15 cellular contexts compared by ENCODE assay signal in the genomic region with DNA sequence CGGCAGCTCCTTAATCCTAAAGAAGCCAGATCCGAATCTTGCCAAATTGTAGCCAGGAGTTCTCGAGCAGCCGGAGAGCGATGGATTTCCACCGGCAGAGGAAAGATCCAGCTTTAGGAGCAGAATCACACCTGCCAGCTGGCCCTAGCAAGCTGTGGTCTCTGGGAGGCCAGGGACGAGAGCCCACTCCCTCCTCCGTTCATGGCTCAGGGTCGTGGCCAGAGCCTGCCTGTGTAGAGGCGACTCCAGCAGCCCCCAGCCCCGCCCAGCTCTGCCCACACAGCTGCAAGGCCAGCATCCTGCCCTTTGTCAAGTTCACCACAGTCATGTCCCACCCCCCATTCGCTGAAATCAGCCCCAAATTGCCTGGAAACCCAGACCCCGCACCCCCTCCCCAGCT.
DNase-seq lines count a peak whose midpoint lies in the region; ATAC-seq and TF ChIP-seq lines count a peak whose summit lies in the region.
"Had no signal": no experiment of that assay in that cellular context is flagged by ENCODE, and none has a peak within 500 bp of the region (broad histone marks: within the 10 kb centered on the region; RNA-seq: fewer than 3 reads in every experiment).

No MANE protein-coding gene starts in this region.

- peak overlapping the region; percentile 79 for H2AK5ac ChIP-seq in mesenchymal stem cell (ENCODE audit: low read length, severe bottlenecking)

- H2BK12ac ChIP-seq in mesenchymal stem cell (ENCODE audit: low read length in 2 of 2) = peak overlapping the region; percentile 73 to 75

- no peak overlapping the region for H2AFZ ChIP-seq in mesenchymal stem cell (ENCODE audit: low read depth, low read length)

- H3K36me3 ChIP-seq in Panc1 (ENCODE audit: control insufficient read depth, insufficient read depth, low read length) (no peaks in the 10 kb centered on the region), mesenchymal stem cell (ENCODE audit: control insufficient read depth in 1 of 2, insufficient read depth in 2 of 2, low read depth in 1 of 2, low read length in 2 of 2) (no peaks in the 10 kb centered on the region), stomach (no peaks in the 10 kb centered on the region)

- H3K27ac ChIP-seq in Panc1 (ENCODE audit: low read length) = peak overlapping the region; percentile 100
- H3K27ac ChIP-seq in mesenchymal stem cell (ENCODE audit: low read length, poor library complexity, severe bottlenecking) = no peak overlapping the region
- peak overlapping the region; percentile 87 to 91 (median 90) for H3K27ac ChIP-seq in stomach

- no peak overlapping the region for H3K27ac Mint-ChIP-seq in activated T-helper 1 cell treated with anti-CD3 and anti-CD28 coated beads, Interleukin-12 subunit alpha, Interleukin-12 subunit beta, Interleukin-2, Interleukin-4 antibody, amounts not matched to agents 30 ng/mL and 10 ng/mL and 1 ng/mL, durations not matched to agents 14 hours and 24 hours and 36 hours
- peak overlapping the region in 2 of 7 donors; percentile 10 to 13 for H3K27ac Mint-ChIP-seq in CD14-positive monocyte
- H3K27ac Mint-ChIP-seq: stimulated activated naive CD8-positive, alpha-beta T cell treated with anti-CD3 and anti-CD28 coated beads, Interleukin-15, amount 100 ng/mL, for 72 hours had no signal

- H3K9me3 ChIP-seq in Panc1 (ENCODE audit: control insufficient read depth, insufficient read depth, low read depth, low read length) (peaks cover 3% of the 10 kb centered on the region; the same call in 1 of the 2 replicates), mesenchymal stem cell (ENCODE audit: control insufficient read depth, low read length) (peaks cover 7% of the 10 kb centered on the region), stomach (peaks cover 0 to 5% (median 0%) of the 10 kb centered on the region in 4 donors)

- POLR2A ChIA-PET in Panc1 (lab: Charles Lee) = no interaction called here

- peak overlapping the region; percentile 15 to 30 for H3K4me3 ChIP-seq in Panc1 (ENCODE audit: low read depth in 2 of 2, low read length in 2 of 2)
- H3K4me3 ChIP-seq in mesenchymal stem cell (ENCODE audit: insufficient read depth in 1 of 2, low read depth in 1 of 2, low read length in 2 of 2) = no peak overlapping the region
- H3K4me3 ChIP-seq in stomach = peak overlapping the region; percentile 22 to 34 (median 29)

- H3K14ac ChIP-seq in mesenchymal stem cell (ENCODE audit: low read length in 2 of 2) = no peak overlapping the region

- no peak for TF ChIP-seq EP300 in stomach (IDR thresholded peaks at IDR 0.05)

- in situ Hi-C loops in G401 (cut with HindIII; ENCODE audit: low sequenced_read_pairs) (no loop called here), Panc1 (cut with HindIII; ENCODE audit: low pct_unique_long_range_greater_than_20kb, low sequenced_read_pairs) (no loop called here)

- peak overlapping the region; percentile 4 for H2BK120ac ChIP-seq in mesenchymal stem cell (ENCODE audit: low read depth, low read length)

- TF ChIP-seq CTCF in Panc1 (IDR thresholded peaks at IDR 0.05) = no peak
- no peak for TF ChIP-seq CTCF in stomach (IDR thresholded peaks at IDR 0.05)
- TF ChIP-seq CTCF in CD14-positive monocyte (IDR thresholded peaks at IDR 0.05) = no peak

- no peaks in the 10 kb centered on the region for H3K27me3 ChIP-seq in Panc1 (ENCODE audit: control insufficient read depth, insufficient read depth, low read length)
- no peaks in the 10 kb centered on the region for H3K27me3 ChIP-seq in mesenchymal stem cell (ENCODE audit: control insufficient read depth in 1 of 2, insufficient read depth in 1 of 2, low read length in 2 of 2)
- H3K27me3 ChIP-seq in stomach = no peaks in the 10 kb centered on the region

- H3K9me3 Mint-ChIP-seq in activated T-helper 1 cell treated with anti-CD3 and anti-CD28 coated beads, Interleukin-12 subunit alpha, Interleukin-12 subunit beta, Interleukin-2, Interleukin-4 antibody, amounts not matched to agents 30 ng/mL and 10 ng/mL and 1 ng/mL, durations not matched to agents 14 hours and 24 hours and 36 hours = no peaks in the 10 kb centered on the region
- H3K9me3 Mint-ChIP-seq in CD14-positive monocyte = peaks cover 0 to 8% (median 2%) of the 10 kb centered on the region in 7 donors
- H3K9me3 Mint-ChIP-seq: stimulated activated naive CD8-positive, alpha-beta T cell treated with anti-CD3 and anti-CD28 coated beads, Interleukin-15, amount 100 ng/mL, for 72 hours had no signal

- no peak overlapping the region for H2BK5ac ChIP-seq in mesenchymal stem cell (ENCODE audit: low read depth, low read length, poor library complexity, severe bottlenecking)

- H3K9ac ChIP-seq in mesenchymal stem cell (ENCODE audit: low read length) = no peak overlapping the region

- H3K4me1 ChIP-seq in Panc1 (ENCODE audit: control insufficient read depth, insufficient read depth, low read length) (peaks cover 90% of the 10 kb centered on the region), mesenchymal stem cell (ENCODE audit: control insufficient read depth, insufficient read depth, low read depth, low read length) (peaks cover 42% of the 10 kb centered on the region), stomach (peaks cover 59 to 98% (median 85%) of the 10 kb centered on the region in 4 donors)

- peak overlapping the region; percentile 16 to 81 for H3K18ac ChIP-seq in mesenchymal stem cell (ENCODE audit: low read depth in 1 of 2, low read length in 2 of 2)

- intact Hi-C loops in Panc1 (cut with micrococcal nuclease; ENCODE audit: unreplicated experiment) (no loop called here), stomach (cut with DNase I; ENCODE audit: low total_unique reads) (no loop called here), CD14-positive monocyte (cut with micrococcal nuclease) (no loop called here)
- intact Hi-C loops in activated T-helper 1 cell treated with anti-CD3 and anti-CD28 coated beads, Interleukin-12 subunit alpha, Interleukin-12 subunit beta, Interleukin-2, Interleukin-4 antibody, amounts not matched to agents 30 ng/mL and 10 ng/mL and 1 ng/mL, durations not matched to agents 14 hours and 24 hours and 36 hours (cut with micrococcal nuclease) = no loop called here

- CTCF ChIA-PET in Panc1 (lab: Charles Lee) = no interaction called here

- H3K23ac ChIP-seq in mesenchymal stem cell (ENCODE audit: low read length in 2 of 2) = no peak overlapping the region

- H4K8ac ChIP-seq in mesenchymal stem cell (ENCODE audit: low read length) = peak overlapping the region; percentile 52

- no peak overlapping the region for H3K4me2 ChIP-seq in mesenchymal stem cell (ENCODE audit: low read length, poor library complexity, severe bottlenecking)

- no peaks in the 10 kb centered on the region for H3K79me1 ChIP-seq in mesenchymal stem cell (replicated peaks; ENCODE audit: low read length, poor library complexity, severe bottlenecking)

- peak overlapping the region in 1 of 2 experiments; percentile 40 for H3K4ac ChIP-seq in mesenchymal stem cell (ENCODE audit: low read depth in 1 of 2, low read length in 2 of 2)

- peaks cover 24% of the 10 kb centered on the region for H3K4me1 Mint-ChIP-seq in activated T-helper 1 cell treated with anti-CD3 and anti-CD28 coated beads, Interleukin-12 subunit alpha, Interleukin-12 subunit beta, Interleukin-2, Interleukin-4 antibody, amounts not matched to agents 30 ng/mL and 10 ng/mL and 1 ng/mL, durations not matched to agents 14 hours and 24 hours and 36 hours (ENCODE audit: low read depth)
- H3K4me1 Mint-ChIP-seq in CD14-positive monocyte = peaks cover 48% of the 10 kb centered on the region

- ATAC-seq in Panc1 = no peak
- ATAC-seq: stimulated activated naive CD8-positive, alpha-beta T cell treated with anti-CD3 and anti-CD28 coated beads, Interleukin-15, amount 100 ng/mL, for 72 hours had no signal

- BruUV-seq in Panc1 (replicated peaks; lab: Mats Ljungman, UMichigan) = no TSS peak

- DNase-seq in G401 (ENCODE audit: low spot score) (peak; percentile 41), Panc1 (ENCODE audit: low read depth, low spot score) (no peak), mesenchymal stem cell (no peak), stomach (no peak), CD1c-positive myeloid dendritic cell (ENCODE audit: extremely low spot score) (no peak), CD14-positive monocyte (ENCODE audit: low spot score) (no peak)
- no peak for DNase-seq in activated T-helper 1 cell treated with anti-CD3 and anti-CD28 coated beads, Interleukin-12 subunit alpha, Interleukin-12 subunit beta, Interleukin-2, Interleukin-4 antibody, amounts not matched to agents 30 ng/mL and 10 ng/mL and 1 ng/mL, durations not matched to agents 14 hours and 24 hours and 36 hours (ENCODE audit: low spot score)
- DNase-seq: amygdala; cerebellar nuclear complex; DMS153; hippocampal formation; kidney; stimulated activated CD4-positive, alpha-beta T cell treated with anti-CD3 and anti-CD28 coated beads, Interleukin-2, amount 100 ng/mL, for 24 hours; stimulated activated naive CD8-positive, alpha-beta T cell treated with anti-CD3 and anti-CD28 coated beads, Interleukin-15, amount 100 ng/mL, for 72 hours; T-helper 1 cell had no signal

- no peaks in the 10 kb centered on the region for H3K36me3 Mint-ChIP-seq in activated T-helper 1 cell treated with anti-CD3 and anti-CD28 coated beads, Interleukin-12 subunit alpha, Interleukin-12 subunit beta, Interleukin-2, Interleukin-4 antibody, amounts not matched to agents 30 ng/mL and 10 ng/mL and 1 ng/mL, durations not matched to agents 14 hours and 24 hours and 36 hours (ENCODE audit: low read depth)
- H3K36me3 Mint-ChIP-seq in CD14-positive monocyte = peaks cover 0 to 3% of the 10 kb centered on the region in 2 donors

- H4K91ac ChIP-seq in mesenchymal stem cell (ENCODE audit: low read length) = peak overlapping the region; percentile 22

- H3K4me3 Mint-ChIP-seq in activated T-helper 1 cell treated with anti-CD3 and anti-CD28 coated beads, Interleukin-12 subunit alpha, Interleukin-12 subunit beta, Interleukin-2, Interleukin-4 antibody, amounts not matched to agents 30 ng/mL and 10 ng/mL and 1 ng/mL, durations not matched to agents 14 hours and 24 hours and 36 hours = no peak overlapping the region
- no peak overlapping the region for H3K4me3 Mint-ChIP-seq in CD14-positive monocyte
- H3K4me3 Mint-ChIP-seq: stimulated activated naive CD8-positive, alpha-beta T cell treated with anti-CD3 and anti-CD28 coated beads, Interleukin-15, amount 100 ng/mL, for 72 hours had no signal

- H2BK15ac ChIP-seq in mesenchymal stem cell (ENCODE audit: low read depth, poor library complexity, severe bottlenecking) = peak overlapping the region; percentile 84

- no peak for TF ChIP-seq POLR2A in stomach (IDR thresholded peaks at IDR 0.05)

- H3K27me3 Mint-ChIP-seq in activated T-helper 1 cell treated with anti-CD3 and anti-CD28 coated beads, Interleukin-12 subunit alpha, Interleukin-12 subunit beta, Interleukin-2, Interleukin-4 antibody, amounts not matched to agents 30 ng/mL and 10 ng/mL and 1 ng/mL, durations not matched to agents 14 hours and 24 hours and 36 hours (ENCODE audit: insufficient read depth) = peaks cover 14% of the 10 kb centered on the region
- peaks cover 0 to 4% (median 0%) of the 10 kb centered on the region in 3 donors for H3K27me3 Mint-ChIP-seq in CD14-positive monocyte (ENCODE audit: low read depth in 3 of 3)

- WGBS in mesenchymal stem cell = 66% methylated on average over 13 of the region's 13 CpGs
- WGBS in stomach, 5 donors = 21 to 44% (median 27%) methylated on average over 11 to 13 of the region's 13 CpGs

Comparison
In these comparisons a context has a peak if more than half of its experiments do, and no peak if none do; other contexts are left out.
1. H3K4me3 ChIP-seq: peak in Panc1 (2 of 2) and stomach (4 of 4); none in mesenchymal stem cell (0 of 2).